In the genomic region with DNA sequence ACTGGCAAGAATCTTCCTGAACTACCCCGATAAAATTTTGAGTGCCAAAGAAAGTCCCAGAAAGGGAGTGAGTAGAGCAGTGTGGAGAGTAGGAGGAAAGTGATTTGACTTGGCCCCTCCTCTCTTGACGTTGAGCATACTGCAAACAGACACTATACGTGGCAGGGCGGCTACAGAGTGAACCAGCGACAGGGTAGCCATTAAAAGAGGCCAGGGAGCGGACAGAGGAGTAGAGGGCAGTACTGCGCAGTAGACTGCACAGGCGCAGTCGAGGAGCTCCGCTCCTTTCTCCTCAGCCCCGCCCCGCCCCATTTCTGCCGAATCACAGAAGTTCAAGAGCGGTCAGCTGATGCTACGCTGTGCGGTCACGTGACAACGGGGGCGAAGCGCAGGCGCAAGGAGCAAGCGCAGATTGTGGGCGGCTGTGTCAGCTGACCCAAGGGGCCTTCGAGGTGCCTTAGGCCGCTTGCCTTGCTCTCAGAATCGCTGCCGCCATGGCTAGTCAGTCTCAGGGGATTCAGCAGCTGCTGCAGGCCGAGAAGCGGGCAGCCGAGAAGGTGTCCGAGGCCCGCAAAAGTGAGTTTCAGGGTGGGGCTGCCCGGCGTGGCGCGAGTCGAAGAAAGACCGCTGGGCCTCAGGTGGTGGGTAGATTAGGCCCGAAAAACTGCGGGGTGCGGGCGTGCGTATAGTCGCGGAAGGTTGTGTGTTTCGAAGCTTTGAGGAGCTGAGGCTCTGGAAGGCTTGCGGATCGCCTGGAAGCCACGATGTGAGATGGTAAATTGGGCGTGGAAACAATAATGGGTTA, we compare ENCODE assay signal across 1 cellular context.
TF ChIP-seq lines count a peak whose summit lies in the region.

A gene with protein sequence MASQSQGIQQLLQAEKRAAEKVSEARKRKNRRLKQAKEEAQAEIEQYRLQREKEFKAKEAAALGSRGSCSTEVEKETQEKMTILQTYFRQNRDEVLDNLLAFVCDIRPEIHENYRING (plus strand): TSS at position 425 of the 805 bp plus-strand sequence. CDS start 70 bp downstream, at position 495.

TF ChIP-seq in HepG2, 621 proteins besides CTCF, POLR2A, EP300 and RAD21 (continued from another document and continues in another):
- TF ChIP-seq, protein P1, sequence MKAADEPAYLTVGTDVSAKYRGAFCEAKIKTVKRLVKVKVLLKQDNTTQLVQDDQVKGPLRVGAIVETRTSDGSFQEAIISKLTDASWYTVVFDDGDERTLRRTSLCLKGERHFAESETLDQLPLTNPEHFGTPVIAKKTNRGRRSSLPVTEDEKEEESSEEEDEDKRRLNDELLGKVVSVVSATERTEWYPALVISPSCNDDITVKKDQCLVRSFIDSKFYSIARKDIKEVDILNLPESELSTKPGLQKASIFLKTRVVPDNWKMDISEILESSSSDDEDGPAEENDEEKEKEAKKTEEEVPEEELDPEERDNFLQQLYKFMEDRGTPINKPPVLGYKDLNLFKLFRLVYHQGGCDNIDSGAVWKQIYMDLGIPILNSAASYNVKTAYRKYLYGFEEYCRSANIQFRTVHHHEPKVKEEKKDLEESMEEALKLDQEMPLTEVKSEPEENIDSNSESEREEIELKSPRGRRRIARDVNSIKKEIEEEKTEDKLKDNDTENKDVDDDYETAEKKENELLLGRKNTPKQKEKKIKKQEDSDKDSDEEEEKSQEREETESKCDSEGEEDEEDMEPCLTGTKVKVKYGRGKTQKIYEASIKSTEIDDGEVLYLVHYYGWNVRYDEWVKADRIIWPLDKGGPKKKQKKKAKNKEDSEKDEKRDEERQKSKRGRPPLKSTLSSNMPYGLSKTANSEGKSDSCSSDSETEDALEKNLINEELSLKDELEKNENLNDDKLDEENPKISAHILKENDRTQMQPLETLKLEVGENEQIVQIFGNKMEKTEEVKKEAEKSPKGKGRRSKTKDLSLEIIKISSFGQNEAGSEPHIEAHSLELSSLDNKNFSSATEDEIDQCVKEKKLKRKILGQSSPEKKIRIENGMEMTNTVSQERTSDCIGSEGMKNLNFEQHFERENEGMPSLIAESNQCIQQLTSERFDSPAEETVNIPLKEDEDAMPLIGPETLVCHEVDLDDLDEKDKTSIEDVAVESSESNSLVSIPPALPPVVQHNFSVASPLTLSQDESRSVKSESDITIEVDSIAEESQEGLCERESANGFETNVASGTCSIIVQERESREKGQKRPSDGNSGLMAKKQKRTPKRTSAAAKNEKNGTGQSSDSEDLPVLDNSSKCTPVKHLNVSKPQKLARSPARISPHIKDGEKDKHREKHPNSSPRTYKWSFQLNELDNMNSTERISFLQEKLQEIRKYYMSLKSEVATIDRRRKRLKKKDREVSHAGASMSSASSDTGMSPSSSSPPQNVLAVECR (CRISPR knock-in tag; IDR thresholded peaks at IDR 0.05; ENCODE audit: borderline replicate concordance), result peak; percentile 94
- TF ChIP-seq SIX4 (CRISPR knock-in tag; IDR thresholded peaks at IDR 0.05) (no peak), KLF16 (CRISPR knock-in tag; IDR thresholded peaks at IDR 0.05) (no peak; a peak in 2 of 4 replicates), BRD4 (CRISPR knock-in tag; IDR thresholded peaks at IDR 0.05) (peak; percentile 77; the same call in 1 of the 2 replicates), TSC22D2 (CRISPR knock-in tag; IDR thresholded peaks at IDR 0.05; ENCODE audit: borderline replicate concordance) (peak; percentile 86; the same call in 1 of the 2 replicates), ATRX (CRISPR knock-in tag; IDR thresholded peaks at IDR 0.05; ENCODE audit: borderline replicate concordance) (no peak), RFXANK (CRISPR knock-in tag; IDR thresholded peaks at IDR 0.05) (no peak), BHLHE40 (IDR thresholded peaks at IDR 0.05; ENCODE audit: low read length) (peak; percentile 96), ZNF121 (CRISPR knock-in tag; IDR thresholded peaks at IDR 0.05) (no peak), ZNF496 (CRISPR knock-in tag; IDR thresholded peaks at IDR 0.05; ENCODE audit: insufficient replicate concordance) (no peak), SETDB1 (CRISPR knock-in tag; IDR thresholded peaks at IDR 0.05; ENCODE audit: borderline replicate concordance) (no peak), MAFG (CRISPR knock-in tag; IDR thresholded peaks at IDR 0.05) (no peak), HDAC6 (IDR thresholded peaks at IDR 0.05; ENCODE audit: low read depth, low read length) (no peak), GFI1 (CRISPR knock-in tag; IDR thresholded peaks at IDR 0.05; ENCODE audit: borderline replicate concordance) (no peak; the same call in 1 of the 2 replicates), IRX3 (CRISPR knock-in tag; IDR thresholded peaks at IDR 0.05; ENCODE audit: borderline replicate concordance, low read depth) (peak; percentile 96; the same call in 1 of the 2 replicates), ATF1 (CRISPR knock-in tag; IDR thresholded peaks at IDR 0.05) (0 out of 2 replicates have a peak, but pooled peaks have one; percentile 4), ZNF703 (CRISPR knock-in tag; IDR thresholded peaks at IDR 0.05; ENCODE audit: borderline replicate concordance) (no peak; the same call in 1 of the 2 replicates), GABPB1 (CRISPR knock-in tag; IDR thresholded peaks at IDR 0.05) (peak; percentile 77), ZNF24 (IDR thresholded peaks at IDR 0.05) (no peak), XBP1 (CRISPR knock-in tag; IDR thresholded peaks at IDR 0.05) (no peak), ZNF777 (CRISPR knock-in tag; IDR thresholded peaks at IDR 0.05) (peak; percentile 36; the same call in 1 of the 2 replicates), TBX2 (CRISPR knock-in tag; IDR thresholded peaks at IDR 0.05; ENCODE audit: borderline replicate concordance) (peak; percentile 88), KAT7 (CRISPR knock-in tag; IDR thresholded peaks at IDR 0.05; ENCODE audit: borderline replicate concordance) (peak; percentile 90), POGZ (CRISPR knock-in tag; IDR thresholded peaks at IDR 0.05) (peak; percentile 93), ZNF546 (CRISPR knock-in tag; conservative IDR thresholded peaks at IDR 0.05) (no peak), TCF7 (IDR thresholded peaks at IDR 0.05; ENCODE audit: low read depth) (no peak), ETV5 (CRISPR knock-in tag; IDR thresholded peaks at IDR 0.05; ENCODE audit: borderline replicate concordance) (no peak), KMT2A (CRISPR knock-in tag; IDR thresholded peaks at IDR 0.05) (peak; percentile 93), ZSCAN20 (CRISPR knock-in tag; IDR thresholded peaks at IDR 0.05; ENCODE audit: borderline replicate concordance) (no peak)
- TF ChIP-seq, protein P2, sequence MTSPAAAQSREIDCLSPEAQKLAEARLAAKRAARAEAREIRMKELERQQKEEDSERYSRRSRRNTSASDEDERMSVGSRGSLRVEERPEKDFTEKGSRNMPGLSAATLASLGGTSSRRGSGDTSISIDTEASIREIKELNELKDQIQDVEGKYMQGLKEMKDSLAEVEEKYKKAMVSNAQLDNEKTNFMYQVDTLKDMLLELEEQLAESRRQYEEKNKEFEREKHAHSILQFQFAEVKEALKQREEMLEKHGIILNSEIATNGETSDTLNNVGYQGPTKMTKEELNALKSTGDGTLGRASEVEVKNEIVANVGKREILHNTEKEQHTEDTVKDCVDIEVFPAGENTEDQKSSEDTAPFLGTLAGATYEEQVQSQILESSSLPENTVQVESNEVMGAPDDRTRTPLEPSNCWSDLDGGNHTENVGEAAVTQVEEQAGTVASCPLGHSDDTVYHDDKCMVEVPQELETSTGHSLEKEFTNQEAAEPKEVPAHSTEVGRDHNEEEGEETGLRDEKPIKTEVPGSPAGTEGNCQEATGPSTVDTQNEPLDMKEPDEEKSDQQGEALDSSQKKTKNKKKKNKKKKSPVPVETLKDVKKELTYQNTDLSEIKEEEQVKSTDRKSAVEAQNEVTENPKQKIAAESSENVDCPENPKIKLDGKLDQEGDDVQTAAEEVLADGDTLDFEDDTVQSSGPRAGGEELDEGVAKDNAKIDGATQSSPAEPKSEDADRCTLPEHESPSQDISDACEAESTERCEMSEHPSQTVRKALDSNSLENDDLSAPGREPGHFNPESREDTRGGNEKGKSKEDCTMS (CRISPR knock-in tag; conservative IDR thresholded peaks at IDR 0.05), result no peak
- TF ChIP-seq, protein P3, sequence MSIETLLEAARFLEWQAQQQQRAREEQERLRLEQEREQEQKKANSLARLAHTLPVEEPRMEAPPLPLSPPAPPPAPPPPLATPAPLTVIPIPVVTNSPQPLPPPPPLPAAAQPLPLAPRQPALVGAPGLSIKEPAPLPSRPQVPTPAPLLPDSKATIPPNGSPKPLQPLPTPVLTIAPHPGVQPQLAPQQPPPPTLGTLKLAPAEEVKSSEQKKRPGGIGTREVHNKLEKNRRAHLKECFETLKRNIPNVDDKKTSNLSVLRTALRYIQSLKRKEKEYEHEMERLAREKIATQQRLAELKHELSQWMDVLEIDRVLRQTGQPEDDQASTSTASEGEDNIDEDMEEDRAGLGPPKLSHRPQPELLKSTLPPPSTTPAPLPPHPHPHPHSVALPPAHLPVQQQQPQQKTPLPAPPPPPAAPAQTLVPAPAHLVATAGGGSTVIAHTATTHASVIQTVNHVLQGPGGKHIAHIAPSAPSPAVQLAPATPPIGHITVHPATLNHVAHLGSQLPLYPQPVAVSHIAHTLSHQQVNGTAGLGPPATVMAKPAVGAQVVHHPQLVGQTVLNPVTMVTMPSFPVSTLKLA (IDR thresholded peaks at IDR 0.05), result peak; percentile 86
- TF ChIP-seq, protein P4, sequence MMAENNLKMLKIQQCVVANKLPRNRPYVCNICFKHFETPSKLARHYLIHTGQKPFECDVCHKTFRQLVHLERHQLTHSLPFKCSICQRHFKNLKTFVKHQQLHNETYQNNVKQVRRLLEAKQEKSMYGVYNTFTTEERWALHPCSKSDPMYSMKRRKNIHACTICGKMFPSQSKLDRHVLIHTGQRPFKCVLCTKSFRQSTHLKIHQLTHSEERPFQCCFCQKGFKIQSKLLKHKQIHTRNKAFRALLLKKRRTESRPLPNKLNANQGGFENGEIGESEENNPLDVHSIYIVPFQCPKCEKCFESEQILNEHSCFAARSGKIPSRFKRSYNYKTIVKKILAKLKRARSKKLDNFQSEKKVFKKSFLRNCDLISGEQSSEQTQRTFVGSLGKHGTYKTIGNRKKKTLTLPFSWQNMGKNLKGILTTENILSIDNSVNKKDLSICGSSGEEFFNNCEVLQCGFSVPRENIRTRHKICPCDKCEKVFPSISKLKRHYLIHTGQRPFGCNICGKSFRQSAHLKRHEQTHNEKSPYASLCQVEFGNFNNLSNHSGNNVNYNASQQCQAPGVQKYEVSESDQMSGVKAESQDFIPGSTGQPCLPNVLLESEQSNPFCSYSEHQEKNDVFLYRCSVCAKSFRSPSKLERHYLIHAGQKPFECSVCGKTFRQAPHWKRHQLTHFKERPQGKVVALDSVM (CRISPR knock-in tag; IDR thresholded peaks at IDR 0.05), result no peak
- TF ChIP-seq, protein P5, sequence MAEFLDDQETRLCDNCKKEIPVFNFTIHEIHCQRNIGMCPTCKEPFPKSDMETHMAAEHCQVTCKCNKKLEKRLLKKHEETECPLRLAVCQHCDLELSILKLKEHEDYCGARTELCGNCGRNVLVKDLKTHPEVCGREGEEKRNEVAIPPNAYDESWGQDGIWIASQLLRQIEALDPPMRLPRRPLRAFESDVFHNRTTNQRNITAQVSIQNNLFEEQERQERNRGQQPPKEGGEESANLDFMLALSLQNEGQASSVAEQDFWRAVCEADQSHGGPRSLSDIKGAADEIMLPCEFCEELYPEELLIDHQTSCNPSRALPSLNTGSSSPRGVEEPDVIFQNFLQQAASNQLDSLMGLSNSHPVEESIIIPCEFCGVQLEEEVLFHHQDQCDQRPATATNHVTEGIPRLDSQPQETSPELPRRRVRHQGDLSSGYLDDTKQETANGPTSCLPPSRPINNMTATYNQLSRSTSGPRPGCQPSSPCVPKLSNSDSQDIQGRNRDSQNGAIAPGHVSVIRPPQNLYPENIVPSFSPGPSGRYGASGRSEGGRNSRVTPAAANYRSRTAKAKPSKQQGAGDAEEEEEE (CRISPR knock-in tag; IDR thresholded peaks at IDR 0.05; ENCODE audit: borderline replicate concordance), result no peak
- TF ChIP-seq, protein P6, sequence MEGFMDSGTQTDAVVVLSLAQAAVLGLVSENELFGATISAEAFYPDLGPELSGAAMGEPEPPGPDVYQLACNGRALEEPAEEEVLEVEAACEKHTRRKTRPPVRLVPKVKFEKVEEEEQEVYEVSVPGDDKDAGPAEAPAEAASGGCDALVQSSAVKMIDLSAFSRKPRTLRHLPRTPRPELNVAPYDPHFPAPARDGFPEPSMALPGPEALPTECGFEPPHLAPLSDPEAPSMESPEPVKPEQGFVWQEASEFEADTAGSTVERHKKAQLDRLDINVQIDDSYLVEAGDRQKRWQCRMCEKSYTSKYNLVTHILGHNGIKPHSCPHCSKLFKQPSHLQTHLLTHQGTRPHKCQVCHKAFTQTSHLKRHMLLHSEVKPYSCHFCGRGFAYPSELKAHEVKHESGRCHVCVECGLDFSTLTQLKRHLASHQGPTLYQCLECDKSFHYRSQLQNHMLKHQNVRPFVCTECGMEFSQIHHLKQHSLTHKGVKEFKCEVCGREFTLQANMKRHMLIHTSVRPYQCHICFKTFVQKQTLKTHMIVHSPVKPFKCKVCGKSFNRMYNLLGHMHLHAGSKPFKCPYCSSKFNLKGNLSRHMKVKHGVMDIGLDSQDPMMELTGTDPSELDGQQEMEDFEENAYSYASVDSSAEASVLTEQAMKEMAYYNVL (CRISPR knock-in tag; IDR thresholded peaks at IDR 0.05; ENCODE audit: borderline replicate concordance), result no peak
- TF ChIP-seq, protein P7, sequence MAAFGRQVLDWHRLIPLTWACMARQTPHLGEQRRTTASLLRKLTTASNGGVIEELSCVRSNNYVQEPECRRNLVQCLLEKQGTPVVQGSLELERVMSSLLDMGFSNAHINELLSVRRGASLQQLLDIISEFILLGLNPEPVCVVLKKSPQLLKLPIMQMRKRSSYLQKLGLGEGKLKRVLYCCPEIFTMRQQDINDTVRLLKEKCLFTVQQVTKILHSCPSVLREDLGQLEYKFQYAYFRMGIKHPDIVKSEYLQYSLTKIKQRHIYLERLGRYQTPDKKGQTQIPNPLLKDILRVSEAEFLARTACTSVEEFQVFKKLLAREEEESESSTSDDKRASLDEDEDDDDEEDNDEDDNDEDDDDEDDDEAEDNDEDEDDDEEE (CRISPR knock-in tag; IDR thresholded peaks at IDR 0.05), result peak; percentile 61; the same call in 1 of the 2 replicates
- TF ChIP-seq, protein P8, sequence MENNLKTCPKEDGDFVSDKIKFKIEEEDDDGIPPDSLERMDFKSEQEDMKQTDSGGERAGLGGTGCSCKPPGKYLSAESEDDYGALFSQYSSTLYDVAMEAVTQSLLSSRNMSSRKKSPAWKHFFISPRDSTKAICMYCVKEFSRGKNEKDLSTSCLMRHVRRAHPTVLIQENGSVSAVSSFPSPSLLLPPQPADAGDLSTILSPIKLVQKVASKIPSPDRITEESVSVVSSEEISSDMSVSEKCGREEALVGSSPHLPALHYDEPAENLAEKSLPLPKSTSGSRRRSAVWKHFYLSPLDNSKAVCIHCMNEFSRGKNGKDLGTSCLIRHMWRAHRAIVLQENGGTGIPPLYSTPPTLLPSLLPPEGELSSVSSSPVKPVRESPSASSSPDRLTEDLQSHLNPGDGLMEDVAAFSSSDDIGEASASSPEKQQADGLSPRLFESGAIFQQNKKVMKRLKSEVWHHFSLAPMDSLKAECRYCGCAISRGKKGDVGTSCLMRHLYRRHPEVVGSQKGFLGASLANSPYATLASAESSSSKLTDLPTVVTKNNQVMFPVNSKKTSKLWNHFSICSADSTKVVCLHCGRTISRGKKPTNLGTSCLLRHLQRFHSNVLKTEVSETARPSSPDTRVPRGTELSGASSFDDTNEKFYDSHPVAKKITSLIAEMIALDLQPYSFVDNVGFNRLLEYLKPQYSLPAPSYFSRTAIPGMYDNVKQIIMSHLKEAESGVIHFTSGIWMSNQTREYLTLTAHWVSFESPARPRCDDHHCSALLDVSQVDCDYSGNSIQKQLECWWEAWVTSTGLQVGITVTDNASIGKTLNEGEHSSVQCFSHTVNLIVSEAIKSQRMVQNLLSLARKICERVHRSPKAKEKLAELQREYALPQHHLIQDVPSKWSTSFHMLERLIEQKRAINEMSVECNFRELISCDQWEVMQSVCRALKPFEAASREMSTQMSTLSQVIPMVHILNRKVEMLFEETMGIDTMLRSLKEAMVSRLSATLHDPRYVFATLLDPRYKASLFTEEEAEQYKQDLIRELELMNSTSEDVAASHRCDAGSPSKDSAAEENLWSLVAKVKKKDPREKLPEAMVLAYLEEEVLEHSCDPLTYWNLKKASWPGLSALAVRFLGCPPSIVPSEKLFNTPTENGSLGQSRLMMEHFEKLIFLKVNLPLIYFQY (CRISPR knock-in tag; IDR thresholded peaks at IDR 0.05; ENCODE audit: borderline replicate concordance), result no peak
